30 cellular contexts compared by ENCODE assay signal in genomic region chr6:50976907-50977306, GRCh38.
"Had no signal": no experiment of that assay in that cellular context is flagged by ENCODE, and none has a peak within 500 bp of the region (broad histone marks: within the 10 kb centered on the region; RNA-seq: fewer than 3 reads in every experiment).

No MANE protein-coding gene starts in this region.

- H3K27ac ChIP-seq: neural progenitor cell, ovary, parathyroid adenoma, psoas muscle, skin epidermis, spleen, suprapubic skin, testis, tibial artery, transverse colon, upper lobe of left lung, vagina had no signal

- H2AFZ ChIP-seq: neural progenitor cell, parathyroid adenoma had no signal

- H3K4me2 ChIP-seq: neural progenitor cell, smooth muscle cell had no signal

- ATAC-seq: naive thymus-derived CD4-positive, alpha-beta T cell; natural killer cell; psoas muscle; right cardiac atrium; sciatic nerve; stimulated activated memory B cell treated with anti-CD40 and anti-IgM and Interleukin-4, amounts not matched to agents 10 μg/mL and 1 μg/mL and 100 μg/mL, for 72 hours; stimulated activated naive CD8-positive, alpha-beta T cell treated with anti-CD3 and anti-CD28 coated beads, Interleukin-15, amount 100 ng/mL, for 72 hours; stimulated activated naive CD8-positive, alpha-beta T cell treated with anti-CD3 and anti-CD28 coated beads, Interleukin-15, Interleukin-2, amounts not matched to agents 100 U/mL and 50 U/mL, for 24 hours had no signal

- H3K4me1 ChIP-seq: parathyroid adenoma, psoas muscle, testis, tibial artery, transverse colon, upper lobe of left lung, vagina had no signal

- H3K9ac ChIP-seq: neural progenitor cell, parathyroid adenoma had no signal

- H3K4me3 ChIP-seq: neural progenitor cell, ovary, psoas muscle, skin epidermis, smooth muscle cell, spleen, suprapubic skin, testis, tibial artery, transverse colon, upper lobe of left lung, vagina had no signal

- H3K36me3 ChIP-seq: neural progenitor cell, ovary, spleen, suprapubic skin, tibial artery, transverse colon, upper lobe of left lung, vagina had no signal

- DNase-seq: naive thymus-derived CD4-positive, alpha-beta T cell; natural killer cell; occipital lobe; ovary; posterior cingulate gyrus; psoas muscle; right cardiac atrium; spleen; stimulated activated CD4-positive, alpha-beta T cell treated with anti-CD3 and anti-CD28 coated beads, Interleukin-12 subunit alpha, Interleukin-12 subunit beta, amount 100 ng/mL, for 4 hours; stimulated activated CD4-positive, alpha-beta T cell treated with anti-CD3 and anti-CD28 coated beads, Interleukin-1b, Interleukin-23, amount 100 ng/mL, for 48 hours; stimulated activated CD4-positive, alpha-beta T cell treated with anti-CD3 and anti-CD28 coated beads, Interleukin-4, amount 100 ng/mL, for 1 hour; stimulated activated CD4-positive, alpha-beta T cell treated with anti-CD3 and anti-CD28 coated beads, Interleukin-4, amount 100 ng/mL, for 4 hours; stimulated activated CD8-positive, alpha-beta memory T cell treated with anti-CD3 and anti-CD28 coated beads, Interleukin-4, amount 100 ng/mL, for 48 hours; stimulated activated naive CD4-positive, alpha-beta T cell; stimulated activated naive CD8-positive, alpha-beta T cell treated with anti-CD3 and anti-CD28 coated beads, Interleukin-15, amount 100 ng/mL, for 72 hours; stimulated activated naive CD8-positive, alpha-beta T cell treated with anti-CD3 and anti-CD28 coated beads, Interleukin-15, Interleukin-2, amounts not matched to agents 100 U/mL and 50 U/mL, for 24 hours; substantia nigra; testis; tibial artery; transverse colon; upper lobe of left lung had no signal

- H3K27me3 ChIP-seq: neural progenitor cell, ovary, spleen, suprapubic skin, testis, tibial artery, transverse colon, upper lobe of left lung, vagina had no signal

- H3K9me3 ChIP-seq: ovary, psoas muscle, spleen, suprapubic skin, testis, tibial artery, transverse colon, upper lobe of left lung, vagina had no signal

- FAIRE-seq: urothelium cell line had no signal

- H3K79me2 ChIP-seq: parathyroid adenoma had no signal
